In the genomic region with DNA sequence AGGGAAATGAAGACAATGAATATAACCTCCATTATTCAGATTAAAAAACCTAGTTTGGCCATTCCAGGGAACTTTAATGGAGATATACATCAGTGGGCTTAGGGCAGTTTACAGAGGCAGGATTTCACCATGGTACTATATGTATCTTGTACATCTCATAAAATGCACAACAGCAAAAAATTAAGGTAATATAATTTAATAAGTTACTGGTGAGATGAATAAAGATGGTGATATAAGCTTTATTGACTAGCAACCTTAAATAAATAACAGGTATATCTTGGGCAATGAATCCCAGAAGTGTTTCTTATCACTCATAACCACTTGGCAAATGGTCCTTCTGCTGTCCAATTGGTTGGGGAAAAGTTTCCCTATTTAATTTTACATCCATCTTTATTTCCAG, we compare ENCODE assay signal across 36 cellular contexts. TPM values are rescaled to one million over a fixed set of nuclear protein-coding genes. Genes with fewer than 3 reads are reported as not detected.
"Had no signal": no experiment of that assay in that cellular context is flagged by ENCODE, and none has a peak within 500 bp of the region (broad histone marks: within the 10 kb centered on the region; RNA-seq: fewer than 3 reads in every experiment).

No MANE protein-coding gene starts in this region.

- H3K27me3 ChIP-seq: adrenal gland, breast epithelium, cardiac muscle cell, colonic mucosa had no signal

- H3K4me1 Mint-ChIP-seq: activated B cell treated with CpG ODN at 0.5 μM for 24 hours; activated naive CD4-positive, alpha-beta T cell treated with anti-CD3 and anti-CD28 coated beads, Interleukin-2, amount 50 U/mL, for 24 hours; activated naive CD8-positive, alpha-beta T cell treated with anti-CD3 and anti-CD28 coated beads for 36 hours; activated naive CD8-positive, alpha-beta T cell treated with anti-CD3 and anti-CD28 coated beads, Interleukin-2, amount 50 U/mL, for 24 hours had no signal

- H3K9me3 ChIP-seq: adrenal gland, breast epithelium, colonic mucosa had no signal

- H3K27ac Mint-ChIP-seq: activated B cell treated with CpG ODN at 0.5 μM for 24 hours; activated CD8-positive, alpha-beta T cell treated with anti-CD3 and anti-CD28 coated beads for 36 hours; activated naive CD4-positive, alpha-beta T cell treated with anti-CD3 and anti-CD28 coated beads for 36 hours; activated naive CD4-positive, alpha-beta T cell treated with anti-CD3 and anti-CD28 coated beads, Interleukin-2, amount 50 U/mL, for 24 hours; activated naive CD8-positive, alpha-beta T cell treated with anti-CD3 and anti-CD28 coated beads for 36 hours; activated naive CD8-positive, alpha-beta T cell treated with anti-CD3 and anti-CD28 coated beads, Interleukin-2, amount 50 U/mL, for 24 hours; activated T-helper 1 cell treated with anti-CD3 and anti-CD28 coated beads, Interleukin-12 subunit alpha, Interleukin-12 subunit beta, Interleukin-2, Interleukin-4 antibody, amounts not matched to agents 30 ng/mL and 10 ng/mL and 1 ng/mL, durations not matched to agents 14 hours and 24 hours and 36 hours; activated T-helper 2 cell treated with anti-CD3 and anti-CD28 coated beads, Interferon-gamma antibody, Interleukin-2, Interleukin-4, amounts not matched to agents 10 μg/mL and 5 μg/mL and 100 μg/mL, durations not matched to agents 14 hours and 24 hours and 36 hours; brain; T-helper 17 cell; T-helper 2 cell treated with Interferon-gamma antibody and Interleukin-4, amounts not matched to agents 5 μg/mL and 100 μg/mL, for 36 hours had no signal

- H3K27me3 Mint-ChIP-seq: activated CD8-positive, alpha-beta T cell treated with anti-CD3 and anti-CD28 coated beads for 36 hours; activated naive CD8-positive, alpha-beta T cell treated with anti-CD3 and anti-CD28 coated beads for 36 hours had no signal

- H3K4me3 Mint-ChIP-seq: activated B cell treated with CpG ODN at 0.5 μM for 24 hours; activated CD8-positive, alpha-beta T cell treated with anti-CD3 and anti-CD28 coated beads for 36 hours; activated naive CD4-positive, alpha-beta T cell treated with anti-CD3 and anti-CD28 coated beads for 36 hours; activated naive CD4-positive, alpha-beta T cell treated with anti-CD3 and anti-CD28 coated beads, Interleukin-2, amount 50 U/mL, for 24 hours; activated naive CD8-positive, alpha-beta T cell treated with anti-CD3 and anti-CD28 coated beads for 36 hours; activated naive CD8-positive, alpha-beta T cell treated with anti-CD3 and anti-CD28 coated beads, Interleukin-2, amount 50 U/mL, for 24 hours; activated T-helper 1 cell treated with anti-CD3 and anti-CD28 coated beads, Interleukin-12 subunit alpha, Interleukin-12 subunit beta, Interleukin-2, Interleukin-4 antibody, amounts not matched to agents 30 ng/mL and 10 ng/mL and 1 ng/mL, durations not matched to agents 14 hours and 24 hours and 36 hours; brain; T-helper 17 cell; T-helper 2 cell treated with Interferon-gamma antibody and Interleukin-4, amounts not matched to agents 5 μg/mL and 100 μg/mL, for 36 hours had no signal

- FAIRE-seq: endometrium, endothelial cell of umbilical vein had no signal

- H3K9me3 Mint-ChIP-seq: activated B cell treated with CpG ODN at 0.5 μM for 24 hours; activated CD8-positive, alpha-beta T cell treated with anti-CD3 and anti-CD28 coated beads for 36 hours; activated naive CD4-positive, alpha-beta T cell treated with anti-CD3 and anti-CD28 coated beads for 36 hours; activated naive CD4-positive, alpha-beta T cell treated with anti-CD3 and anti-CD28 coated beads, Interleukin-2, amount 50 U/mL, for 24 hours; activated naive CD8-positive, alpha-beta T cell treated with anti-CD3 and anti-CD28 coated beads for 36 hours; activated naive CD8-positive, alpha-beta T cell treated with anti-CD3 and anti-CD28 coated beads, Interleukin-2, amount 50 U/mL, for 24 hours; activated T-helper 1 cell treated with anti-CD3 and anti-CD28 coated beads, Interleukin-12 subunit alpha, Interleukin-12 subunit beta, Interleukin-2, Interleukin-4 antibody, amounts not matched to agents 30 ng/mL and 10 ng/mL and 1 ng/mL, durations not matched to agents 14 hours and 24 hours and 36 hours; activated T-helper 2 cell treated with anti-CD3 and anti-CD28 coated beads, Interferon-gamma antibody, Interleukin-2, Interleukin-4, amounts not matched to agents 10 μg/mL and 5 μg/mL and 100 μg/mL, durations not matched to agents 14 hours and 24 hours and 36 hours; brain; T-helper 2 cell treated with Interferon-gamma antibody and Interleukin-4, amounts not matched to agents 5 μg/mL and 100 μg/mL, for 36 hours had no signal

- ATAC-seq: activated CD4-positive, CD25-positive, alpha-beta regulatory T cell treated with anti-CD3 and anti-CD28 coated beads, Interleukin-2, amount 50 U/mL, for 24 hours; activated CD8-positive, alpha-beta T cell treated with anti-CD3 and anti-CD28 coated beads for 36 hours; activated naive CD8-positive, alpha-beta T cell treated with anti-CD3 and anti-CD28 coated beads, Interleukin-2, amount 50 U/mL, for 24 hours; T-helper 17 cell had no signal

- H3K36me3 ChIP-seq: adrenal gland, breast epithelium, cardiac muscle cell, colonic mucosa, WERI-Rb-1 had no signal

- DNase-seq: activated B cell treated with CpG ODN at 0.5 μM for 24 hours; activated CD4-positive, alpha-beta T cell treated with anti-CD3 and anti-CD28 coated beads for 48 hours; activated CD4-positive, alpha-beta T cell treated with anti-CD3 and anti-CD28 coated beads, Interleukin-2, amount 50 U/mL, for 1 hour; activated CD4-positive, alpha-beta T cell treated with anti-CD3 and anti-CD28 coated beads, Interleukin-2, amount 50 U/mL, for 48 hours; activated CD8-positive, alpha-beta memory T cell treated with anti-CD3 and anti-CD28 coated beads for 24 hours; activated CD8-positive, alpha-beta T cell treated with anti-CD3 and anti-CD28 coated beads for 36 hours; activated effector memory CD4-positive, alpha-beta T cell treated with anti-CD3 and anti-CD28 coated beads, Interleukin-2, amount 50 U/mL, for 16 hours; activated naive CD4-positive, alpha-beta T cell treated with anti-CD3 and anti-CD28 coated beads for 36 hours; activated naive CD8-positive, alpha-beta T cell treated with anti-CD3 and anti-CD28 coated beads for 36 hours; activated naive CD8-positive, alpha-beta T cell treated with anti-CD3 and anti-CD28 coated beads, Interleukin-2, amount 50 U/mL, for 24 hours; activated T-cell treated with anti-CD3 and anti-CD28 coated beads, Interleukin-2, amount 50 U/mL, for 48 hours; adrenal gland; amygdala; aorta; central memory CD4-positive, alpha-beta T cell; cerebellar nuclear complex; colonic mucosa; effector CD8-positive, alpha-beta T cell; foreskin fibroblast; head of caudate nucleus; T-helper 1 cell; T-helper 17 cell; T1000; WERI-Rb-1 had no signal

- H3K27ac ChIP-seq: adrenal gland, breast epithelium, cardiac muscle cell, colonic mucosa, epithelial cell of prostate, WERI-Rb-1 had no signal

- H3K4me3 ChIP-seq: adrenal gland, breast epithelium, cardiac muscle cell, colonic mucosa had no signal

- H3K4me1 ChIP-seq: colonic mucosa had no signal

- H3K36me3 Mint-ChIP-seq: activated naive CD4-positive, alpha-beta T cell treated with anti-CD3 and anti-CD28 coated beads, Interleukin-2, amount 50 U/mL, for 24 hours; activated naive CD8-positive, alpha-beta T cell treated with anti-CD3 and anti-CD28 coated beads for 36 hours; brain had no signal

RNA-seq across cellular contexts. Expression of gene XCL1, which starts 29.0 kb away (rescaled TPM):
- total RNA-seq: activated B cell treated with CpG ODN at 0.5 μM for 24 hours; activated naive CD4-positive, alpha-beta T cell treated with anti-CD3 and anti-CD28 coated beads for 36 hours; dermis microvascular lymphatic vessel endothelial cell; endothelial cell of umbilical vein; T-helper 17 cell had no signal
- polyA plus RNA-seq: endothelial cell of umbilical vein had no signal
